ENCODE assay signal across 15 cellular contexts in genomic region chr16:69049146-69049545, GRCh38. TPM values are rescaled to one million over a fixed set of nuclear protein-coding genes. Genes with fewer than 3 reads are reported as not detected.
A peak's percentile ranks its signal among the peaks of the same experiment; 100 is the strongest.
DNase-seq lines count a peak whose midpoint lies in the region; ATAC-seq and FAIRE-seq lines count a peak whose summit lies in the region.
"Had no signal": no experiment of that assay in that cellular context is flagged by ENCODE, and none has a peak within 500 bp of the region (broad histone marks: within the 10 kb centered on the region; RNA-seq: fewer than 3 reads in every experiment).

No MANE protein-coding gene starts in this region.

- DNase-seq in AG08395 (ENCODE audit: low spot score) (peak; percentile 72), HTR-8/SVneo (ENCODE audit: insufficient read length, low spot score) (peak; percentile 61), astrocyte of the hippocampus (ENCODE audit: low read depth, low spot score) (peak; percentile 56), hepatic stellate cell (ENCODE audit: low spot score) (peak; percentile 74), hypothalamus (lab: John Stamatoyannopoulos, UW) (no peak), sciatic nerve (ENCODE audit: low spot score) (no peak), NCI-H2171 (lab: John Stamatoyannopoulos, UW) (no peak)
- DNase-seq: activated CD4-positive, alpha-beta memory T cell treated with anti-CD3 and anti-CD28 coated beads for 36 hours; activated T-cell treated with anti-CD3 and anti-CD28 coated beads, Interleukin-2, amount 50 U/mL, for 72 hours; left lung; NCI-H510A treated with DMSO at 0.1 percent for 48 hours; small intestine; transverse colon had no signal

- no peak for FAIRE-seq in HTR-8/SVneo (lab: Jason Lieb, UNC)
- FAIRE-seq: small intestine had no signal

- intact Hi-C loops in sciatic nerve (cut with DNase I): no loop called here

- ATAC-seq in HG02885 (IDR thresholded peaks at IDR 0.05; ENCODE audit: poor library complexity, unreplicated experiment) (no peak), sciatic nerve (no peak)
- ATAC-seq: activated T-cell treated with anti-CD3 and anti-CD28 coated beads, Interleukin-2, amount 50 U/mL, for 72 hours; left lung; stimulated activated memory B cell treated with anti-CD40 and anti-IgM and Interleukin-4, amounts not matched to agents 10 μg/mL and 1 μg/mL and 100 μg/mL, for 72 hours had no signal

RNA-seq across cellular contexts. Expression of gene HAS3, which starts 56.3 kb away (rescaled TPM):
- 2.7 TPM for total RNA-seq in sciatic nerve

Comparison
In these comparisons a context has a peak if more than half of its experiments do, and no peak if none do; other contexts are left out.
1. DNase-seq: peak in AG08395 (single experiment), HTR-8/SVneo (single experiment), astrocyte of the hippocampus (single experiment) and hepatic stellate cell (single experiment); none in hypothalamus (0 of 51), sciatic nerve (single experiment) and NCI-H2171 (single experiment).